Comparison of ENCODE assay signal across 11 cellular contexts in genomic region chr5:96781031-96781733, GRCh38. TPM values are rescaled to one million over a fixed set of nuclear protein-coding genes. Genes with fewer than 3 reads are reported as not detected.
DNase-seq lines count a peak whose midpoint lies in the region; ATAC-seq and TF ChIP-seq lines count a peak whose summit lies in the region.
"Had no signal": no experiment of that assay in that cellular context is flagged by ENCODE, and none has a peak within 500 bp of the region (broad histone marks: within the 10 kb centered on the region; RNA-seq: fewer than 3 reads in every experiment).

No MANE protein-coding gene starts in this region.

- no peak for TF ChIP-seq CTCF in AG10803 (conservative IDR thresholded peaks at IDR 0.05; ENCODE audit: low read length)
- no peak for TF ChIP-seq CTCF in brain (conservative IDR thresholded peaks at IDR 0.05)
- TF ChIP-seq CTCF in mesothelial cell of epicardium (IDR thresholded peaks at IDR 0.05; ENCODE audit: unreplicated experiment), result no peak

- H3K36me3 Mint-ChIP-seq in brain, result peaks cover 59% of the 10 kb centered on the region
- peaks cover 58% of the 10 kb centered on the region for H3K36me3 Mint-ChIP-seq in mesothelial cell of epicardium

- peaks cover 20% of the 10 kb centered on the region for H3K4me1 Mint-ChIP-seq in brain
- H3K4me1 Mint-ChIP-seq in mesothelial cell of epicardium, result peaks cover 33% of the 10 kb centered on the region

- ATAC-seq in GM18520 (IDR thresholded peaks at IDR 0.05; ENCODE audit: unreplicated experiment), result no peak

- H3K27ac Mint-ChIP-seq in brain (peak overlapping the region in 4 of 5 experiments; percentile 35 to 70 (median 58)), mesothelial cell of epicardium (peak overlapping the region; percentile 61)

- DNase-seq in AG10803 (ENCODE audit: low read depth), result peak; percentile 61
- DNase-seq in LHCN-M2 (ENCODE audit: low read depth), result peak; percentile 73
- DNase-seq in mesothelial cell of epicardium (ENCODE audit: low spot score in 2 of 2, unreplicated experiment in 2 of 2), result no peak
- DNase-seq in effector CD4-positive, alpha-beta T cell, result no peak
- DNase-seq in NCI-H1436 treated with DMSO at 0.1 percent for 48 hours (lab: John Stamatoyannopoulos, UW), result no peak
- DNase-seq in NCI-H1930 (lab: John Stamatoyannopoulos, UW), result no peak
- DNase-seq: activated gamma-delta T cell; DMS 273 treated with DMSO at 0.1 percent for 48 hours; stimulated activated CD4-positive, alpha-beta T cell treated with anti-CD3 and anti-CD28 coated beads, Interleukin-2, amount 100 ng/mL, for 48 hours had no signal

- H3K4me3 ChIP-seq in AG10803 (ENCODE audit: low read length), result no peak overlapping the region

- peaks cover 0 to 3% (median 0%) of the 10 kb centered on the region in 5 experiments for H3K9me3 Mint-ChIP-seq in brain
- H3K9me3 Mint-ChIP-seq in mesothelial cell of epicardium, result peaks cover 6% of the 10 kb centered on the region

- H3K27me3 Mint-ChIP-seq in brain (no peaks in the 10 kb centered on the region), mesothelial cell of epicardium (ENCODE audit: low read depth) (no peaks in the 10 kb centered on the region)

- H3K4me3 Mint-ChIP-seq in brain (no peak overlapping the region), mesothelial cell of epicardium (no peak overlapping the region)

RNA-seq across cellular contexts. Expression of gene ERAP1, which starts 26.6 kb away (rescaled TPM):
- 17.5 and 27.6 TPM in 2 replicates for total RNA-seq in LHCN-M2 (2014; rRNA removed)
- polyA plus RNA-seq in LHCN-M2 (2012), result 14.6 TPM
- polyA plus RNA-seq in brain (ENCODE audit: insufficient read depth, low read depth, low replicate concordance), result 7.2 TPM
- total RNA-seq in mesothelial cell of epicardium, result 46.5 to 49.3 TPM (median 48.4 TPM) in 3 replicates

Comparison
In these comparisons a context has a peak if more than half of its experiments do, and no peak if none do; other contexts are left out.
1. DNase-seq: peak in AG10803 (single experiment) and LHCN-M2 (single experiment); none in mesothelial cell of epicardium (0 of 2), effector CD4-positive, alpha-beta T cell (single experiment), NCI-H1436 treated with DMSO at 0.1 percent for 48 hours (single experiment) and NCI-H1930 (0 of 2).